In genomic region chr21:35400233-35400939, GRCh38 we compare ENCODE assay signal across 8 cellular contexts.
DNase-seq lines count a peak whose midpoint lies in the region; ATAC-seq, FAIRE-seq and TF ChIP-seq lines count a peak whose summit lies in the region.

No MANE protein-coding gene starts in this region.

- TF ChIP-seq CTCF in body of pancreas (IDR thresholded peaks at IDR 0.05) = peak; percentile 26 to 86 (median 67)

- H3K27ac ChIP-seq in body of pancreas = no peak overlapping the region

- TF ChIP-seq POLR2A in body of pancreas (IDR thresholded peaks at IDR 0.05) = no peak

- no peaks in the 10 kb centered on the region for H3K36me3 ChIP-seq in body of pancreas (replicated peaks in 1 of 2; ENCODE audit: insufficient read depth in 1 of 2, low read depth in 2 of 2)

- peak; percentile 30 for DNase-seq in stimulated activated CD4-positive, alpha-beta T cell treated with anti-CD3 and anti-CD28 coated beads, Interleukin-15, amount 100 ng/mL, for 24 hours
- no peak for DNase-seq in stimulated activated CD4-positive, alpha-beta T cell treated with anti-CD3 and anti-CD28 coated beads, Interleukin-12 subunit alpha, Interleukin-12 subunit beta, amount 100 ng/mL, for 4 hours
- DNase-seq in NCI-H1048 (lab: John Stamatoyannopoulos, UW) (peak; percentile 73), SK-MEL-5 (ENCODE audit: low read depth, low spot score) (peak; percentile 74), body of pancreas (peak; percentile 20 to 50 (median 26))
- peak; percentile 1 for DNase-seq in stimulated activated CD8-positive, alpha-beta memory T cell treated with anti-CD3 and anti-CD28 coated beads, Interleukin-12 subunit alpha, Interleukin-12 subunit beta, amount 100 ng/mL, for 4 hours (ENCODE audit: low read depth)

- no peaks in the 10 kb centered on the region for H3K9me3 ChIP-seq in body of pancreas

- H3K27me3 ChIP-seq in body of pancreas = no peaks in the 10 kb centered on the region

- intact Hi-C loops in body of pancreas (cut with DNase I) = loop anchor here (10.0 kb wide), 1 partner anchor 656 kb away; no protein-coding TSS in a partner anchor

- WGBS in body of pancreas, 2 donors = 29 to 31% methylated on average over 8 of the region's 8 CpGs

- no peak overlapping the region for H3K4me3 ChIP-seq in body of pancreas

- ATAC-seq in body of pancreas = peak; percentile 89
- no peak for ATAC-seq in HG03460 (IDR thresholded peaks at IDR 0.05; ENCODE audit: unreplicated experiment)

- H3K4me1 ChIP-seq in body of pancreas = no peaks in the 10 kb centered on the region

- peak; percentile 94 for FAIRE-seq in islet of Langerhans (lab: Jason Lieb, UNC)

- in situ Hi-C loops in SK-MEL-5 (cut with HindIII; ENCODE audit: low pct_unique_long_range_greater_than_20kb, low sequenced_read_pairs) = no loop called here
